ENCODE assay signal across 20 cellular contexts in the genomic region with DNA sequence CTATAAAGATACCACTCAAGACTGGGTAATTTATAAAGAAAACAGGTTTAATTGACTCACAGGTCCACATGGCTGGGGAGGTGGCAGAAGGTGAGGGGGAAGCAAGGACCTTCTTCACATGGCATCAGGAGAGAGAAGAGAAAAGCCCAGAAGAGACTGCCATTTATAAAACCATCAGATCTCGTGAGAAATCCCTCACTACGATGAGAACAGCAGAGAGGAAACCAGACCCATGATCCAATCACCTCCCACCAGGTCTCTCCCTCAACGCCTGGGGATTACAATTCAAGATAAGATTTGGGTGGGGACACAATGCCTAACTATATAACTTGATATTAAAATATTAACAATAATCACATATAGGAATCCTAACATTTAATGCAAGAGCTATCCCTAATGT. TPM values are rescaled to one million over a fixed set of nuclear protein-coding genes. Genes with fewer than 3 reads are reported as not detected.
A peak's percentile ranks its signal among the peaks of the same experiment; 100 is the strongest.
DNase-seq lines count a peak whose midpoint lies in the region; ATAC-seq, FAIRE-seq and TF ChIP-seq lines count a peak whose summit lies in the region.
"Had no signal": no experiment of that assay in that cellular context is flagged by ENCODE, and none has a peak within 500 bp of the region (broad histone marks: within the 10 kb centered on the region; RNA-seq: fewer than 3 reads in every experiment).

No MANE protein-coding gene starts in this region.

- H3K4me1 Mint-ChIP-seq in activated naive CD4-positive, alpha-beta T cell treated with anti-CD3 and anti-CD28 coated beads, Interleukin-2, amount 50 U/mL, for 24 hours, result peaks cover 44% of the 10 kb centered on the region
- peaks cover 12% of the 10 kb centered on the region for H3K4me1 Mint-ChIP-seq in astrocyte (ENCODE audit: low read depth, unreplicated experiment)
- H3K4me1 Mint-ChIP-seq in mesothelial cell of epicardium, result peaks cover 10% of the 10 kb centered on the region
- H3K4me1 Mint-ChIP-seq in stimulated activated memory B cell treated with anti-CD40 and anti-IgM and Interleukin-4, amounts not matched to agents 10 μg/mL and 1 μg/mL and 100 μg/mL, for 72 hours, result peaks cover 32% of the 10 kb centered on the region

- H3K27ac ChIP-seq in astrocyte (ENCODE audit: low read depth, low read length) (no peak overlapping the region), right lobe of liver (no peak overlapping the region)
- H3K27ac ChIP-seq: 22Rv1, A549, BLaER1, HL-60 had no signal

- no peak for ATAC-seq in stimulated activated memory B cell treated with anti-CD40 and anti-IgM and Interleukin-4, amounts not matched to agents 10 μg/mL and 1 μg/mL and 100 μg/mL, for 72 hours
- ATAC-seq in HG03460 (IDR thresholded peaks at IDR 0.05; ENCODE audit: unreplicated experiment) (no peak), right lobe of liver (no peak)
- ATAC-seq: A549; CD8-positive, alpha-beta T cell had no signal

- no peaks in the 10 kb centered on the region for H3K9me3 ChIP-seq in astrocyte (ENCODE audit: insufficient read depth, low read depth, low read length)
- H3K9me3 ChIP-seq in right lobe of liver, result no peaks in the 10 kb centered on the region
- H3K9me3 ChIP-seq: A549 had no signal

- no peak overlapping the region for H3K4me2 ChIP-seq in astrocyte (ENCODE audit: low read length)
- H3K4me2 ChIP-seq: A549, BLaER1 had no signal

- peak overlapping the region; percentile 5 for H3K27ac Mint-ChIP-seq in activated naive CD4-positive, alpha-beta T cell treated with anti-CD3 and anti-CD28 coated beads, Interleukin-2, amount 50 U/mL, for 24 hours
- H3K27ac Mint-ChIP-seq in astrocyte (ENCODE audit: unreplicated experiment) (no peak overlapping the region), mesothelial cell of epicardium (peak overlapping the region; percentile 6)
- peak overlapping the region; percentile 44 for H3K27ac Mint-ChIP-seq in stimulated activated memory B cell treated with anti-CD40 and anti-IgM and Interleukin-4, amounts not matched to agents 10 μg/mL and 1 μg/mL and 100 μg/mL, for 72 hours
- H3K27ac Mint-ChIP-seq: CD8-positive, alpha-beta T cell had no signal

- peaks cover 2% of the 10 kb centered on the region for H3K36me3 Mint-ChIP-seq in activated naive CD4-positive, alpha-beta T cell treated with anti-CD3 and anti-CD28 coated beads, Interleukin-2, amount 50 U/mL, for 24 hours
- H3K36me3 Mint-ChIP-seq in astrocyte (ENCODE audit: low read depth, unreplicated experiment) (peaks cover 3% of the 10 kb centered on the region), mesothelial cell of epicardium (peaks cover 7% of the 10 kb centered on the region)
- peaks cover 15% of the 10 kb centered on the region for H3K36me3 Mint-ChIP-seq in stimulated activated memory B cell treated with anti-CD40 and anti-IgM and Interleukin-4, amounts not matched to agents 10 μg/mL and 1 μg/mL and 100 μg/mL, for 72 hours

- TF ChIP-seq CTCF in astrocyte (IDR thresholded peaks at IDR 0.05; ENCODE audit: insufficient read depth, low read depth, low read length) (no peak), mesothelial cell of epicardium (IDR thresholded peaks at IDR 0.05; ENCODE audit: unreplicated experiment) (no peak), right lobe of liver (IDR thresholded peaks at IDR 0.05) (no peak)

- 93% methylated on average over 3 of the region's 3 CpGs for WGBS in right lobe of liver (ENCODE audit: insufficient coverage, low coverage, low lambda C conversion rate, missing lambda C conversion rate)

- FAIRE-seq in astrocyte (lab: Jason Lieb, UNC), result peak; percentile 37
- FAIRE-seq: A549, H1 had no signal

- peaks cover 69% of the 10 kb centered on the region for H4K20me1 ChIP-seq in astrocyte (ENCODE audit: insufficient read depth, low read length)

- no peak for TF ChIP-seq POLR2A in right lobe of liver (IDR thresholded peaks at IDR 0.05)

- no peaks in the 10 kb centered on the region for H3K27me3 Mint-ChIP-seq in activated naive CD4-positive, alpha-beta T cell treated with anti-CD3 and anti-CD28 coated beads, Interleukin-2, amount 50 U/mL, for 24 hours
- H3K27me3 Mint-ChIP-seq in astrocyte (ENCODE audit: low read depth, unreplicated experiment), result no peaks in the 10 kb centered on the region
- no peaks in the 10 kb centered on the region for H3K27me3 Mint-ChIP-seq in mesothelial cell of epicardium (ENCODE audit: low read depth)
- no peaks in the 10 kb centered on the region for H3K27me3 Mint-ChIP-seq in stimulated activated memory B cell treated with anti-CD40 and anti-IgM and Interleukin-4, amounts not matched to agents 10 μg/mL and 1 μg/mL and 100 μg/mL, for 72 hours

- no peak overlapping the region for H2AFZ ChIP-seq in astrocyte (ENCODE audit: low read depth, low read length)

- no peak overlapping the region for H3K9ac ChIP-seq in astrocyte (ENCODE audit: low read length)
- H3K9ac ChIP-seq: BLaER1 had no signal

- no peaks in the 10 kb centered on the region for H3K4me1 ChIP-seq in astrocyte (ENCODE audit: insufficient read depth, low read length)
- peaks cover 0 to 10% (median 0%) of the 10 kb centered on the region in 4 donors for H3K4me1 ChIP-seq in right lobe of liver
- H3K4me1 ChIP-seq: BLaER1 had no signal

- H3K9me3 Mint-ChIP-seq in activated naive CD4-positive, alpha-beta T cell treated with anti-CD3 and anti-CD28 coated beads, Interleukin-2, amount 50 U/mL, for 24 hours, result no peaks in the 10 kb centered on the region
- H3K9me3 Mint-ChIP-seq in astrocyte (ENCODE audit: unreplicated experiment), result no peaks in the 10 kb centered on the region
- H3K9me3 Mint-ChIP-seq in mesothelial cell of epicardium, result no peaks in the 10 kb centered on the region
- H3K9me3 Mint-ChIP-seq in stimulated activated memory B cell treated with anti-CD40 and anti-IgM and Interleukin-4, amounts not matched to agents 10 μg/mL and 1 μg/mL and 100 μg/mL, for 72 hours, result peaks cover 3% of the 10 kb centered on the region
- H3K9me3 Mint-ChIP-seq: CD8-positive, alpha-beta T cell had no signal

- no peak for DNase-seq in activated naive CD4-positive, alpha-beta T cell treated with anti-CD3 and anti-CD28 coated beads, Interleukin-2, amount 50 U/mL, for 16 hours
- no peak for DNase-seq in astrocyte (ENCODE audit: low read depth)
- no peak for DNase-seq in mesothelial cell of epicardium (ENCODE audit: low spot score in 2 of 2, unreplicated experiment in 2 of 2)
- no peak for DNase-seq in cerebellar cortex (ENCODE audit: low spot score)
- no peak for DNase-seq in right lobe of liver
- DNase-seq: AML-193; Calu3; CD8-positive, alpha-beta T cell; DMS79 treated with DMSO at 0.1 percent for 48 hours; GF-D8; HCEC 1CT had no signal

- peaks cover 95% of the 10 kb centered on the region for H3K79me2 ChIP-seq in astrocyte (ENCODE audit: insufficient read depth, low read length)

- intact Hi-C loops in right lobe of liver (cut with DNase I), result no loop called here

- no peak overlapping the region for H3K4me3 Mint-ChIP-seq in activated naive CD4-positive, alpha-beta T cell treated with anti-CD3 and anti-CD28 coated beads, Interleukin-2, amount 50 U/mL, for 24 hours
- H3K4me3 Mint-ChIP-seq in astrocyte (ENCODE audit: unreplicated experiment) (no peak overlapping the region), mesothelial cell of epicardium (no peak overlapping the region)
- no peak overlapping the region for H3K4me3 Mint-ChIP-seq in stimulated activated memory B cell treated with anti-CD40 and anti-IgM and Interleukin-4, amounts not matched to agents 10 μg/mL and 1 μg/mL and 100 μg/mL, for 72 hours
- H3K4me3 Mint-ChIP-seq: CD14-positive monocyte; CD8-positive, alpha-beta T cell had no signal

- H3K4me3 ChIP-seq in astrocyte (ENCODE audit: insufficient read depth, low read depth, low read length) (no peak overlapping the region), right lobe of liver (no peak overlapping the region)
- H3K4me3 ChIP-seq: A549, BLaER1 had no signal

- H3K36me3 ChIP-seq in astrocyte (ENCODE audit: insufficient read depth, low read length) (peaks cover 2% of the 10 kb centered on the region), right lobe of liver (no peaks in the 10 kb centered on the region)

- H3K27me3 ChIP-seq in astrocyte (ENCODE audit: insufficient read depth, low read length) (no peaks in the 10 kb centered on the region), right lobe of liver (no peaks in the 10 kb centered on the region)
- H3K27me3 ChIP-seq: BLaER1 had no signal

RNA-seq across cellular contexts. Expression of gene MEMO1, which starts 31.8 kb away (rescaled TPM):
- total RNA-seq in astrocyte, result 59.7 and 65.2 TPM in 2 replicates
- total RNA-seq in mesothelial cell of epicardium, result 49.5 to 53.7 TPM (median 52.7 TPM) in 3 replicates
- 10 to 100 TPM; 19.6 to 28.0 (median 23.2) TPM for total RNA-seq in right lobe of liver
